1 cellular context compared by ENCODE assay signal in genomic region chrX:73940893-73941470, GRCh38.
TF ChIP-seq lines count a peak whose summit lies in the region.

No MANE protein-coding gene starts in this region.

TF ChIP-seq in endothelial cell of umbilical vein, 7 proteins besides CTCF, POLR2A, EP300 and RAD21 (continued from another document):
- TF ChIP-seq JUN (IDR thresholded peaks at IDR 0.05; ENCODE audit: borderline replicate concordance, insufficient read depth, insufficient read length, low read depth) (no peak), EZH2 (IDR thresholded peaks at IDR 0.05; ENCODE audit: borderline replicate concordance, low read depth, low read length, severe bottlenecking) (no peak), MAX (IDR thresholded peaks at IDR 0.05; ENCODE audit: insufficient read depth, insufficient read length) (no peak), MYC (IDR thresholded peaks at IDR 0.05; ENCODE audit: low read depth, low read length) (no peak), POLR2AphosphoS5 (IDR thresholded peaks at IDR 0.05; ENCODE audit: insufficient read depth, low read depth, low read length) (no peak)
TF ChIP-seq in endothelial cell of umbilical vein: peak in this region for 0.
